ENCODE assay signal across 18 cellular contexts in genomic region chr3:113468536-113468935, GRCh38. TPM values are rescaled to one million over a fixed set of nuclear protein-coding genes. Genes with fewer than 3 reads are reported as not detected.
DNase-seq lines count a peak whose midpoint lies in the region; FAIRE-seq and TF ChIP-seq lines count a peak whose summit lies in the region.
"Had no signal": no experiment of that assay in that cellular context is flagged by ENCODE, and none has a peak within 500 bp of the region (broad histone marks: within the 10 kb centered on the region; RNA-seq: fewer than 3 reads in every experiment).

No MANE protein-coding gene starts in this region.

- no peak overlapping the region for H3K4me2 ChIP-seq in OCI-LY7 (ENCODE audit: low read length)

- peaks cover 2% of the 10 kb centered on the region for H3K36me3 ChIP-seq in A673 (ENCODE audit: insufficient read depth, low read length, poor library complexity, severe bottlenecking)
- H3K36me3 ChIP-seq in OCI-LY7 (ENCODE audit: insufficient read depth, low read length) = peaks cover 54% of the 10 kb centered on the region

- no peaks in the 10 kb centered on the region for H3K9me2 ChIP-seq in OCI-LY7 (ENCODE audit: insufficient read depth, low read length)

- H3K4me1 ChIP-seq in A673 (ENCODE audit: insufficient read depth, low read length, poor library complexity, severe bottlenecking) (peaks cover 12% of the 10 kb centered on the region), OCI-LY7 (ENCODE audit: insufficient read depth, low read length, poor library complexity, severe bottlenecking) (peaks cover 8% of the 10 kb centered on the region)

- no peak overlapping the region for H3K27ac ChIP-seq in A673 (ENCODE audit: low read depth, low read length, poor library complexity, severe bottlenecking)
- H3K27ac ChIP-seq in OCI-LY7 (ENCODE audit: low read depth, low read length, poor library complexity, severe bottlenecking) = no peak overlapping the region

- H3K9me3 ChIP-seq in A673 (ENCODE audit: low read depth, low read length, poor library complexity, severe bottlenecking) = no peaks in the 10 kb centered on the region
- no peaks in the 10 kb centered on the region for H3K9me3 ChIP-seq in OCI-LY7 (ENCODE audit: low read length)

- no peaks in the 10 kb centered on the region for H3K79me2 ChIP-seq in OCI-LY7 (ENCODE audit: insufficient read depth, low read depth, low read length)

- H3K4me3 ChIP-seq in A673 (ENCODE audit: low read depth, low read length, poor library complexity, severe bottlenecking) (no peak overlapping the region), OCI-LY7 (ENCODE audit: low read depth, low read length, poor library complexity, severe bottlenecking) (no peak overlapping the region)

- intact Hi-C loops in A673 (cut with micrococcal nuclease; ENCODE audit: unreplicated experiment) = no loop called here
- intact Hi-C loops in OCI-LY7 (cut with micrococcal nuclease; ENCODE audit: unreplicated experiment) = no loop called here
- intact Hi-C loops in head of caudate nucleus (cut with DNase I) = no loop called here

- no peaks in the 10 kb centered on the region for H3K27me3 ChIP-seq in A673 (replicated peaks; ENCODE audit: insufficient read depth, low read depth, low read length, poor library complexity)

- TF ChIP-seq CTCF in A673 (conservative IDR thresholded peaks at IDR 0.05; ENCODE audit: low read depth, low read length) (no peak), OCI-LY7 (conservative IDR thresholded peaks at IDR 0.05; ENCODE audit: low read length) (no peak)

- POLR2A ChIA-PET in A673 (lab: Charles Lee; ENCODE audit: low non-redundant PET) = no interaction called here
- POLR2A ChIA-PET in OCI-LY7 (lab: Charles Lee) = interaction anchor here (0.6 to 1.6 kb wide), 4 partner anchors 12 to 1641 kb away, joined by 3 read pairs; no protein-coding TSS in a partner anchor

- CTCF ChIA-PET in A673 (lab: Charles Lee) = no interaction called here
- CTCF ChIA-PET in OCI-LY7 (lab: Charles Lee; ENCODE audit: unreplicated experiment) = no interaction called here

- H2AFZ ChIP-seq in OCI-LY7 (ENCODE audit: low read length) = no peak overlapping the region

- no peaks in the 10 kb centered on the region for H4K20me1 ChIP-seq in OCI-LY7 (ENCODE audit: insufficient read depth, low read length)

- DNase-seq in A673 (ENCODE audit: low spot score) (peak; percentile 74), GM12892 (ENCODE audit: insufficient read length) (no peak), OCI-LY7 (ENCODE audit: low spot score) (no peak), fibroblast of the conjunctiva (ENCODE audit: low read depth) (peak; percentile 2), glomerular visceral epithelial cell (ENCODE audit: extremely low spot score) (no peak), head of caudate nucleus (no peak), amygdala (lab: John Stamatoyannopoulos, UW) (no peak)
- DNase-seq in activated CD8-positive, alpha-beta memory T cell treated with anti-CD3 and anti-CD28 coated beads, Interleukin-2, amount 50 U/mL, for 4 hours = no peak
- DNase-seq: 8988T; CD4-positive, alpha-beta T cell; GOT3; MM.1S; NCI-H1092; NCI-H1436 treated with DMSO at 0.1 percent for 48 hours; NCI-H2029; NCI-H345; NCI-H526 treated with DMSO at 0.1 percent for 48 hours; SHP77 had no signal

- no peak for TF ChIP-seq POLR2A in GM12892 (IDR thresholded peaks at IDR 0.05; ENCODE audit: low read depth, low read length)

- FAIRE-seq in GM12892 (lab: Jason Lieb, UNC) = peak; percentile 27

- BruUV-seq in A673 (replicated peaks; lab: Mats Ljungman, UMichigan) = no TSS peak
- BruUV-seq in OCI-LY7 (replicated peaks; lab: Mats Ljungman, UMichigan) = TSS peak; percentile 45

RNA-seq across cellular contexts. Expression of gene CFAP44, which starts 27.2 kb away (rescaled TPM):
- 2.4 and 3.5 TPM in 2 replicates for total RNA-seq in A673 (2021)
- polyA plus RNA-seq in GM12892 (2012; ENCODE audit: missing spikeins) = 4.0 TPM
- total RNA-seq in OCI-LY7 (2014; rRNA removed; shearing (Covaris generic)) = 5.2 and 5.7 TPM in 2 replicates
- 5.6 and 7.2 TPM in 2 replicates for total RNA-seq in OCI-LY7 (2022)

RNA-seq across cellular contexts. Expression of gene SPICE1, which starts 46.4 kb away (rescaled TPM):
- total RNA-seq in A673 (2021) = 24.8 and 27.9 TPM in 2 replicates
- 8.5 TPM for polyA plus RNA-seq in GM12892 (2012; ENCODE audit: missing spikeins)
- total RNA-seq in OCI-LY7 (2014; rRNA removed; shearing (Covaris generic)) = 14.7 and 16.5 TPM in 2 replicates
- 21.5 and 21.9 TPM in 2 replicates for total RNA-seq in OCI-LY7 (2022)

Comparison
In these comparisons a context has a peak if more than half of its experiments do, and no peak if none do; other contexts are left out.
1. DNase-seq: peak in A673 (single experiment) and fibroblast of the conjunctiva (single experiment); none in GM12892 (single experiment), OCI-LY7 (single experiment), activated CD8-positive, alpha-beta memory T cell treated with anti-CD3 and anti-CD28 coated beads, Interleukin-2, amount 50 U/mL, for 4 hours (single experiment), glomerular visceral epithelial cell (single experiment), head of caudate nucleus (0 of 42) and amygdala (0 of 56).